Comparison of ENCODE assay signal across 1 cellular context in the genomic region with DNA sequence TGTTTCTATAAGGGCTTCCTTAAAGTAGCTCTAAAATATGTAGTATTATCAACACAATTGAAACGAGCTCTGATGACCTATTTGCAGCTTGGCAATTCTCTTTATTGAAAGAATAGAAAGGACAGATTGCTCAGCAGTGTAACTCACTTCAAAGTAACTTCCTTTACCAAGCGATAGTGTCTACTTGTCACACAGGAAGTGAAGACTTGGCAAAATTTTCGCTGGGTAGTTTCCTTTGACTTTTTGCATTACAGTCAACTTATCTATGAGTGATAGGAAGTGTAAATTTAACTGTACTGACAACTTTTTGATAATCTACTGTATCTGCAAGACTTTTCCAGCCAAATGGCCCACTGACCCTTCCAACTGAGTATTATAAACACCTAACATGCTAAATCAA.
TF ChIP-seq lines count a peak whose summit lies in the region.

No MANE protein-coding gene starts in this region.

TF ChIP-seq in GM12878, 131 proteins besides CTCF, POLR2A, EP300 and RAD21 (continued from another document):
- 0 out of 2 replicates have a peak, but pooled peaks have one; percentile 43 for TF ChIP-seq CBX5 (IDR thresholded peaks at IDR 0.05; ENCODE audit: low read depth)
- peak; percentile 70 for TF ChIP-seq GABPA (IDR thresholded peaks at IDR 0.05; ENCODE audit: low read depth)
- TF ChIP-seq, protein P1, sequence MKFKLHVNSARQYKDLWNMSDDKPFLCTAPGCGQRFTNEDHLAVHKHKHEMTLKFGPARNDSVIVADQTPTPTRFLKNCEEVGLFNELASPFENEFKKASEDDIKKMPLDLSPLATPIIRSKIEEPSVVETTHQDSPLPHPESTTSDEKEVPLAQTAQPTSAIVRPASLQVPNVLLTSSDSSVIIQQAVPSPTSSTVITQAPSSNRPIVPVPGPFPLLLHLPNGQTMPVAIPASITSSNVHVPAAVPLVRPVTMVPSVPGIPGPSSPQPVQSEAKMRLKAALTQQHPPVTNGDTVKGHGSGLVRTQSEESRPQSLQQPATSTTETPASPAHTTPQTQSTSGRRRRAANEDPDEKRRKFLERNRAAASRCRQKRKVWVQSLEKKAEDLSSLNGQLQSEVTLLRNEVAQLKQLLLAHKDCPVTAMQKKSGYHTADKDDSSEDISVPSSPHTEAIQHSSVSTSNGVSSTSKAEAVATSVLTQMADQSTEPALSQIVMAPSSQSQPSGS (IDR thresholded peaks at IDR 0.05; ENCODE audit: low read length), result no peak
- no peak for TF ChIP-seq MXI1 (IDR thresholded peaks at IDR 0.05; ENCODE audit: low read depth, low read length)
- TF ChIP-seq ETV6 (conservative IDR thresholded peaks at IDR 0.05 in 1 of 2, IDR thresholded peaks at IDR 0.05 in 1 of 2; ENCODE audit: borderline replicate concordance in 1 of 2, low read depth in 1 of 2), result peak in 1 of 2 experiments; percentile 60; a peak in 1 of 4 replicates
- TF ChIP-seq SPI1 (IDR thresholded peaks at IDR 0.05; ENCODE audit: borderline replicate concordance, insufficient read depth, low read depth, low read length), result 0 out of 2 replicates have a peak, but pooled peaks have one; percentile 9
- TF ChIP-seq TCF7 (IDR thresholded peaks at IDR 0.05; ENCODE audit: borderline replicate concordance), result peak; percentile 56; the same call in 1 of the 2 replicates
- TF ChIP-seq NFIC (IDR thresholded peaks at IDR 0.05; ENCODE audit: low read depth, low read length), result 0 out of 2 replicates have a peak, but pooled peaks have one; percentile 16
- TF ChIP-seq ZNF24 (IDR thresholded peaks at IDR 0.05), result 0 out of 2 replicates have a peak, but pooled peaks have one; percentile 16
